Comparison of ENCODE assay signal across 9 cellular contexts in the genomic region with DNA sequence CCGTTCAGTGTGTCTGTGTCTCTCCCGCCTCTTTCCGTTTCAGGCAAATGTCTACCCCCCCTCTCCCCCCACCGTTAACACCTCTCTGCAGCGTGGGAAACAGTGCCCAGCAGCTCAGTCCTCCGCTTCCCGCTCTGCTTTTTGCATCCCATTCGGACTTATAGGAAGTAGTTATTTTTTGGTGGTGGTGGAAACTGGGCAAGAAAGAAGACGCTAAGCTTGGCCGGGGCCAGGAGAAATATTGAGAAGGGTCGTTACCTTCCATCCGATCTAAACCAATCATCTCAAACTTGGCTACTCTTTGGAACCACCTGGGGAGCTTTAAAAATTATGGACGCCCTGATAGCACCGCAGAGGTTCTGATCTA. TPM values are rescaled to one million over a fixed set of nuclear protein-coding genes. Genes with fewer than 3 reads are reported as not detected.
A peak's percentile ranks its signal among the peaks of the same experiment; 100 is the strongest.
DNase-seq lines count a peak whose midpoint lies in the region; ATAC-seq lines count a peak whose summit lies in the region.
"Had no signal": no experiment of that assay in that cellular context is flagged by ENCODE, and none has a peak within 500 bp of the region (broad histone marks: within the 10 kb centered on the region; RNA-seq: fewer than 3 reads in every experiment).

No MANE protein-coding gene starts in this region.

- H3K36me3 ChIP-seq in thymus (ENCODE audit: control insufficient read depth, insufficient read depth), result no peaks in the 10 kb centered on the region

- H3K36me3 Mint-ChIP-seq in activated CD4-positive, alpha-beta T cell treated with anti-CD3 and anti-CD28 coated beads, Interleukin-2, amount 10 ng/mL, durations not matched to agents 7 days and 5 days (ENCODE audit: low read depth), result no peaks in the 10 kb centered on the region
- no peaks in the 10 kb centered on the region for H3K36me3 Mint-ChIP-seq in activated T-cell treated with anti-CD3 and anti-CD28 coated beads, Interleukin-2, amount 50 U/mL, for 24 hours (ENCODE audit: low read depth)

- peaks cover 78% of the 10 kb centered on the region for H3K27me3 Mint-ChIP-seq in activated CD4-positive, alpha-beta T cell treated with anti-CD3 and anti-CD28 coated beads, Interleukin-2, amount 10 ng/mL, durations not matched to agents 7 days and 5 days
- H3K27me3 Mint-ChIP-seq in activated T-cell treated with anti-CD3 and anti-CD28 coated beads, Interleukin-2, amount 50 U/mL, for 24 hours, result peaks cover 85% of the 10 kb centered on the region

- CTCF ChIA-PET in activated CD4-positive, alpha-beta T cell treated with anti-CD3 and anti-CD28 coated beads, Interleukin-2, amount 10 ng/mL, durations not matched to agents 7 days and 5 days (lab: Charles Lee), result interaction anchor here (1.2 kb wide), 1 partner anchor 12 kb away, joined by 3 read pairs; no protein-coding TSS in a partner anchor

- POLR2A ChIA-PET in activated CD4-positive, alpha-beta T cell treated with anti-CD3 and anti-CD28 coated beads, Interleukin-2, amount 10 ng/mL, durations not matched to agents 7 days and 5 days (lab: Charles Lee), result no interaction called here

- H3K9me3 Mint-ChIP-seq in activated CD4-positive, alpha-beta T cell treated with anti-CD3 and anti-CD28 coated beads, Interleukin-2, amount 10 ng/mL, durations not matched to agents 7 days and 5 days, result peaks cover 6% of the 10 kb centered on the region
- H3K9me3 Mint-ChIP-seq in activated T-cell treated with anti-CD3 and anti-CD28 coated beads, Interleukin-2, amount 50 U/mL, for 24 hours, result peaks cover 7% of the 10 kb centered on the region
- H3K9me3 Mint-ChIP-seq: activated naive CD4-positive, alpha-beta T cell treated with anti-CD3 and anti-CD28 coated beads, Interleukin-2, amount 50 U/mL, for 72 hours had no signal

- no peak for DNase-seq in activated CD4-positive, alpha-beta T cell treated with anti-CD3 and anti-CD28 coated beads, Interleukin-2, amount 10 ng/mL, durations not matched to agents 7 days and 5 days
- DNase-seq in activated CD4-positive, alpha-beta T cell treated with anti-CD3 and anti-CD28 coated beads for 1 hour, result no peak
- DNase-seq in activated T-cell treated with anti-CD3 and anti-CD28 coated beads, Interleukin-2, amount 50 U/mL, for 24 hours, result peak; percentile 33
- DNase-seq in left colon, result no peak
- no peak for DNase-seq in UCSD-AML1 (lab: John Stamatoyannopoulos, UW; ENCODE audit: unreplicated experiment)
- DNase-seq in dermis blood vessel endothelial cell, result no peak

- peaks cover 2% of the 10 kb centered on the region for H3K9me3 ChIP-seq in thymus (ENCODE audit: control insufficient read depth)

- peak overlapping the region; percentile 63 for H3K4me3 Mint-ChIP-seq in activated CD4-positive, alpha-beta T cell treated with anti-CD3 and anti-CD28 coated beads, Interleukin-2, amount 10 ng/mL, durations not matched to agents 7 days and 5 days
- H3K4me3 Mint-ChIP-seq in activated T-cell treated with anti-CD3 and anti-CD28 coated beads, Interleukin-2, amount 50 U/mL, for 24 hours, result peak overlapping the region; percentile 57

- H3K4me1 Mint-ChIP-seq in activated CD4-positive, alpha-beta T cell treated with anti-CD3 and anti-CD28 coated beads, Interleukin-2, amount 10 ng/mL, durations not matched to agents 7 days and 5 days, result peaks cover 21% of the 10 kb centered on the region
- peaks cover 16% of the 10 kb centered on the region for H3K4me1 Mint-ChIP-seq in activated T-cell treated with anti-CD3 and anti-CD28 coated beads, Interleukin-2, amount 50 U/mL, for 24 hours (ENCODE audit: low read depth)

- H3K4me3 ChIP-seq in thymus (ENCODE audit: low read length), result peak overlapping the region; percentile 47

- WGBS in thymus, result 6% methylated on average over 14 of the region's 14 CpGs

- peaks cover 63% of the 10 kb centered on the region for H3K27me3 ChIP-seq in thymus (ENCODE audit: control insufficient read depth, insufficient read depth)

- intact Hi-C loops in left colon (cut with DNase I, micrococcal nuclease), result no loop called here

- peak; percentile 11 for ATAC-seq in left colon
- no peak for ATAC-seq in HG03108 (IDR thresholded peaks at IDR 0.05; ENCODE audit: unreplicated experiment)

- no peak overlapping the region for H3K27ac ChIP-seq in thymus (ENCODE audit: low read depth)

- H3K4me1 ChIP-seq in thymus (ENCODE audit: control insufficient read depth, insufficient read depth, low read length), result peaks cover 11% of the 10 kb centered on the region

- H3K27ac Mint-ChIP-seq in activated CD4-positive, alpha-beta T cell treated with anti-CD3 and anti-CD28 coated beads, Interleukin-2, amount 10 ng/mL, durations not matched to agents 7 days and 5 days, result no peak overlapping the region
- H3K27ac Mint-ChIP-seq in activated T-cell treated with anti-CD3 and anti-CD28 coated beads, Interleukin-2, amount 50 U/mL, for 24 hours, result no peak overlapping the region
- H3K27ac Mint-ChIP-seq: activated naive CD4-positive, alpha-beta T cell treated with anti-CD3 and anti-CD28 coated beads, Interleukin-2, amount 50 U/mL, for 72 hours had no signal

RNA-seq across cellular contexts. Expression of gene HLF, which starts 0.5 kb away (rescaled TPM):
- total RNA-seq in activated CD4-positive, alpha-beta T cell treated with anti-CD3 and anti-CD28 coated beads, Interleukin-2, amount 10 ng/mL, durations not matched to agents 7 days and 5 days, result under 1 TPM; 0.30 to 0.65 TPM
- total RNA-seq in left colon (1 to 10 TPM in 1 of 2 donors, under 1 TPM in 1; 0.70 to 3.9 TPM), dermis blood vessel endothelial cell (0.05 TPM in 1 of 2 replicates, not detected in the other)
- 1.8 TPM for polyA plus RNA-seq in thymus
